In the genomic region with DNA sequence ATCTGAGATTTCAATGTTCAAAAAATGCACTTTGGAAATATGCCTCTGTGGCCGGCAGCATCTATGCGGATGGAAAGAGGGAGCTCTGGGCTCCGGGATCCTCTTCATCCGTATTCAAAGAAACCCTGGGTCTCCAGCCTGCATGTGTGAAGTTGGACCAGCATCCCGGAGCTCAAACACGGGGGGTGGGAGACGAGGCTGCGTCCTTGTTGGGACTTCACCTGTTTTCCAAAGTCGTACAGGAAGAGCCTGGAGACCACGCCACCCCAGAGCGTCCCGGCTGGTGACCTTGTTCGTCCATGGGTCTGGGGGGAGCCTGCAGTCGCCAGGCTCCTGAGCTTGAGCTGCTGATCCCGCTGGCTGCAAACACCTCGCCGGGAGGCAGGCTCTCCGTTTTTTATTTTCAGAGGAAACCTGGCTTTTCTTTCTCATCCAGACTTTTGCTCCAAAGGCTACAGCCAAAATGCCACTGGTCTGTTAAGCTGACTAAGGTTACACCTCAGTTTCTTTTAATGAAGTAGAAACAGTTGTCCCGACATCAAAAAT, we compare ENCODE assay signal across 19 cellular contexts.
DNase-seq lines count a peak whose midpoint lies in the region; ATAC-seq and TF ChIP-seq lines count a peak whose summit lies in the region.
"Had no signal": no experiment of that assay in that cellular context is flagged by ENCODE, and none has a peak within 500 bp of the region (broad histone marks: within the 10 kb centered on the region; RNA-seq: fewer than 3 reads in every experiment).

No MANE protein-coding gene starts in this region.

- H4K20me1 ChIP-seq in GM23248 (ENCODE audit: insufficient read depth): no peaks in the 10 kb centered on the region
- H4K20me1 ChIP-seq: BLaER1 treated with 17β-estradiol and CSF1 and Interleukin-3, amounts not matched to agents 10 nM and 100 nM had no signal

- no peak overlapping the region for H3K23ac ChIP-seq in mesenchymal stem cell (ENCODE audit: low read length in 2 of 2)

- CTCF ChIA-PET in RWPE1 (lab: Yijun Ruan, JAX): interaction anchor here (0.7 to 0.9 kb wide), 2 partner anchors 52 to 348 kb away, joined by 3 to 4 read pairs; no protein-coding TSS in a partner anchor

- H3K14ac ChIP-seq in mesenchymal stem cell (ENCODE audit: low read length in 2 of 2): no peak overlapping the region

- no peak overlapping the region for H3K18ac ChIP-seq in mesenchymal stem cell (ENCODE audit: low read depth in 1 of 2, low read length in 2 of 2)

- TF ChIP-seq CTCF in suprapubic skin (IDR thresholded peaks at IDR 0.05): no peak
- TF ChIP-seq CTCF in RWPE1 (conservative IDR thresholded peaks at IDR 0.05; ENCODE audit: low read depth): no peak

- no peaks in the 10 kb centered on the region for H3K79me2 ChIP-seq in GM23248 (ENCODE audit: insufficient read depth)

- peaks cover 7% of the 10 kb centered on the region for H3K4me1 ChIP-seq in GM23248 (ENCODE audit: insufficient read depth)
- H3K4me1 ChIP-seq in adipocyte (ENCODE audit: control insufficient read depth, insufficient read depth, low read length): peaks cover 5% of the 10 kb centered on the region
- peaks cover 13% of the 10 kb centered on the region for H3K4me1 ChIP-seq in mesenchymal stem cell (ENCODE audit: control insufficient read depth, insufficient read depth, low read depth, low read length)
- H3K4me1 ChIP-seq in suprapubic skin: no peaks in the 10 kb centered on the region
- H3K4me1 ChIP-seq: neural progenitor cell had no signal

- H2BK120ac ChIP-seq in mesenchymal stem cell (ENCODE audit: low read depth, low read length): no peak overlapping the region

- no peak overlapping the region for H2BK15ac ChIP-seq in mesenchymal stem cell (ENCODE audit: low read depth, poor library complexity, severe bottlenecking)

- H3K9me3 ChIP-seq in GM23248 (ENCODE audit: low read depth) (no peaks in the 10 kb centered on the region), adipocyte (ENCODE audit: control insufficient read depth, low read length) (no peaks in the 10 kb centered on the region), mesenchymal stem cell (ENCODE audit: control insufficient read depth, low read length) (no peaks in the 10 kb centered on the region), suprapubic skin (no peaks in the 10 kb centered on the region)
- H3K9me3 ChIP-seq: BLaER1 treated with 17β-estradiol and CSF1 and Interleukin-3, amounts not matched to agents 10 nM and 100 nM had no signal

- POLR2A ChIA-PET in RWPE1 (lab: Yijun Ruan, JAX; ENCODE audit: low non-redundant PET): no interaction called here

- ATAC-seq in HG03439 (IDR thresholded peaks at IDR 0.05; ENCODE audit: unreplicated experiment): no peak
- ATAC-seq: HepG2 had no signal

- H3K79me1 ChIP-seq in mesenchymal stem cell (replicated peaks; ENCODE audit: low read length, poor library complexity, severe bottlenecking): no peaks in the 10 kb centered on the region

- H3K9ac ChIP-seq in GM23248 (no peak overlapping the region), adipocyte (ENCODE audit: low read length) (peak overlapping the region; percentile 4), mesenchymal stem cell (ENCODE audit: low read length) (peak overlapping the region; percentile 33)
- H3K9ac ChIP-seq: BLaER1 treated with 17β-estradiol and CSF1 and Interleukin-3, amounts not matched to agents 10 nM and 100 nM; neural progenitor cell had no signal

- H3K36me3 ChIP-seq in GM23248 (ENCODE audit: low read depth) (no peaks in the 10 kb centered on the region), adipocyte (ENCODE audit: control insufficient read depth, insufficient read depth, low read length, severe bottlenecking) (no peaks in the 10 kb centered on the region), mesenchymal stem cell (ENCODE audit: control insufficient read depth in 1 of 2, insufficient read depth in 2 of 2, low read depth in 1 of 2, low read length in 2 of 2) (no peaks in the 10 kb centered on the region), suprapubic skin (no peaks in the 10 kb centered on the region)
- H3K36me3 ChIP-seq: BLaER1 treated with 17β-estradiol and CSF1 and Interleukin-3, amounts not matched to agents 10 nM and 100 nM; neural progenitor cell had no signal

- no peaks in the 10 kb centered on the region for H3K9me2 ChIP-seq in GM23248 (ENCODE audit: insufficient read depth)

- no peak overlapping the region for H2AK5ac ChIP-seq in mesenchymal stem cell (ENCODE audit: low read length, severe bottlenecking)

- no peak overlapping the region for H4K8ac ChIP-seq in mesenchymal stem cell (ENCODE audit: low read length)

- in situ Hi-C loops in GM23248 (cut with MboI): no loop called here

- H3K4ac ChIP-seq in mesenchymal stem cell (ENCODE audit: low read depth in 1 of 2, low read length in 2 of 2): no peak overlapping the region

- no peak overlapping the region for H2BK12ac ChIP-seq in mesenchymal stem cell (ENCODE audit: low read length in 2 of 2)

- WGBS in GM23248 (ENCODE audit: low coverage in 1 of 2, low lambda C conversion rate in 2 of 2, missing lambda C conversion rate in 2 of 2), 2 experiments: 17 to 20% methylated on average over 19 of the region's 19 CpGs
- 85% methylated on average over 19 of the region's 19 CpGs for WGBS in mesenchymal stem cell
- 68% methylated on average over 19 of the region's 19 CpGs for WGBS in suprapubic skin

- H3F3A ChIP-seq in GM23248 (ENCODE audit: insufficient read depth): no peaks in the 10 kb centered on the region

- TF ChIP-seq POLR2A in suprapubic skin (IDR thresholded peaks at IDR 0.05): no peak

- H3K27ac ChIP-seq in GM23248 (no peak overlapping the region), mesenchymal stem cell (ENCODE audit: low read length, poor library complexity, severe bottlenecking) (no peak overlapping the region), suprapubic skin (no peak overlapping the region), substantia nigra (ENCODE audit: low read depth, low read length, poor library complexity, severe bottlenecking) (no peak overlapping the region), RWPE1 (no peak overlapping the region)
- H3K27ac ChIP-seq: BLaER1 treated with 17β-estradiol and CSF1 and Interleukin-3, amounts not matched to agents 10 nM and 100 nM; neural progenitor cell had no signal

- peak; percentile 7 for DNase-seq in GM23248
- DNase-seq in adipocyte (ENCODE audit: low read depth): no peak
- DNase-seq in mesenchymal stem cell: no peak
- DNase-seq in suprapubic skin (ENCODE audit: low spot score in 2 of 2): peak; percentile 50 to 72
- DNase-seq in substantia nigra (lab: John Stamatoyannopoulos, UW): no peak
- no peak for DNase-seq in RWPE1 (ENCODE audit: low spot score)
- DNase-seq: activated CD4-positive, alpha-beta memory T cell treated with anti-CD3 and anti-CD28 coated beads for 36 hours; activated naive CD8-positive, alpha-beta T cell treated with anti-CD3 and anti-CD28 coated beads for 36 hours; effector CD4-positive, alpha-beta T cell; kidney glomerular epithelial cell; midbrain; MM.1S; NCI-H1694; stimulated activated CD4-positive, alpha-beta T cell treated with anti-CD3 and anti-CD28 coated beads, Interleukin-2, amount 100 ng/mL, for 48 hours; T-helper 1 cell had no signal

- H3K4me2 ChIP-seq in GM23248 (ENCODE audit: unreplicated experiment): peak overlapping the region; percentile 71
- no peak overlapping the region for H3K4me2 ChIP-seq in mesenchymal stem cell (ENCODE audit: low read length, poor library complexity, severe bottlenecking)
- H3K4me2 ChIP-seq: BLaER1 treated with 17β-estradiol and CSF1 and Interleukin-3, amounts not matched to agents 10 nM and 100 nM; neural progenitor cell had no signal

- H2BK5ac ChIP-seq in mesenchymal stem cell (ENCODE audit: low read depth, low read length, poor library complexity, severe bottlenecking): no peak overlapping the region

- H3K4me3 ChIP-seq in GM23248: peak overlapping the region; percentile 55
- H3K4me3 ChIP-seq in adipocyte (ENCODE audit: low read length): peak overlapping the region; percentile 50
- H3K4me3 ChIP-seq in mesenchymal stem cell (ENCODE audit: insufficient read depth in 1 of 2, low read depth in 1 of 2, low read length in 2 of 2): peak overlapping the region in 1 of 2 experiments; percentile 50
- H3K4me3 ChIP-seq in suprapubic skin: peak overlapping the region; percentile 13
- H3K4me3 ChIP-seq: BLaER1 treated with 17β-estradiol and CSF1 and Interleukin-3, amounts not matched to agents 10 nM and 100 nM; neural progenitor cell had no signal

- TF ChIP-seq EP300 in suprapubic skin (IDR thresholded peaks at IDR 0.05): no peak

- H4K91ac ChIP-seq in mesenchymal stem cell (ENCODE audit: low read length): no peak overlapping the region

- peaks cover 9% of the 10 kb centered on the region for H3K27me3 ChIP-seq in GM23248 (replicated peaks; ENCODE audit: insufficient read depth)
- peaks cover 15% of the 10 kb centered on the region for H3K27me3 ChIP-seq in adipocyte (replicated peaks; ENCODE audit: control insufficient read depth, insufficient read depth, low read length)
- peaks cover 0 to 22% of the 10 kb centered on the region in 2 experiments for H3K27me3 ChIP-seq in mesenchymal stem cell (ENCODE audit: control insufficient read depth in 1 of 2, insufficient read depth in 1 of 2, low read length in 2 of 2)
- no peaks in the 10 kb centered on the region for H3K27me3 ChIP-seq in suprapubic skin
- H3K27me3 ChIP-seq: BLaER1 treated with 17β-estradiol and CSF1 and Interleukin-3, amounts not matched to agents 10 nM and 100 nM; neural progenitor cell had no signal

- H2AFZ ChIP-seq in GM23248 (peak overlapping the region; percentile 71), mesenchymal stem cell (ENCODE audit: low read depth, low read length) (no peak overlapping the region)
- H2AFZ ChIP-seq: neural progenitor cell had no signal

Comparison
In these comparisons a context has a peak if more than half of its experiments do, and no peak if none do; other contexts are left out.
1. DNase-seq: peak in GM23248 (single experiment) and suprapubic skin (2 of 2); none in adipocyte (single experiment), mesenchymal stem cell (single experiment), substantia nigra (0 of 49) and RWPE1 (single experiment).